In genomic region chr7:135160858-135161653, GRCh38 we compare ENCODE assay signal across 9 cellular contexts. TPM values are rescaled to one million over a fixed set of nuclear protein-coding genes. Genes with fewer than 3 reads are reported as not detected.
DNase-seq lines count a peak whose midpoint lies in the region; ATAC-seq and TF ChIP-seq lines count a peak whose summit lies in the region.
"Had no signal": no experiment of that assay in that cellular context is flagged by ENCODE, and none has a peak within 500 bp of the region (broad histone marks: within the 10 kb centered on the region; RNA-seq: fewer than 3 reads in every experiment).

No MANE protein-coding gene starts in this region.

- no peak overlapping the region for H3K4me3 Mint-ChIP-seq in activated CD4-positive, alpha-beta T cell treated with anti-CD3 and anti-CD28 coated beads, Interleukin-2, amount 10 ng/mL, durations not matched to agents 24 days and 14 days
- H3K4me3 Mint-ChIP-seq in T-helper 17 cell = no peak overlapping the region
- H3K4me3 Mint-ChIP-seq: neural progenitor cell had no signal

- H2AFZ ChIP-seq in GM23248 = no peak overlapping the region
- H2AFZ ChIP-seq: neural progenitor cell had no signal

- in situ Hi-C loops in GM23248 (cut with MboI) = no loop called here

- H3K9me2 ChIP-seq in GM23248 (ENCODE audit: insufficient read depth) = no peaks in the 10 kb centered on the region

- H3K27ac ChIP-seq in right atrium auricular region (peak overlapping the region; percentile 66 to 70), tibial artery (peak overlapping the region; percentile 29 to 35), GM23248 (no peak overlapping the region)
- H3K27ac ChIP-seq: neural progenitor cell had no signal

- ATAC-seq in T-helper 17 cell = peak; percentile 20
- ATAC-seq in GM18517 (IDR thresholded peaks at IDR 0.05; ENCODE audit: unreplicated experiment) = no peak

- H3K9me3 Mint-ChIP-seq in activated CD4-positive, alpha-beta T cell treated with anti-CD3 and anti-CD28 coated beads, Interleukin-2, amount 10 ng/mL, durations not matched to agents 24 days and 14 days = peaks cover 39% of the 10 kb centered on the region

- intact Hi-C loops in activated CD4-positive, alpha-beta T cell treated with anti-CD3 and anti-CD28 coated beads, Interleukin-2, amount 10 ng/mL, durations not matched to agents 24 days and 14 days (cut with micrococcal nuclease) = loop anchor here (1.0 kb wide), 2 partner anchors 8 to 13 kb away; partner anchors contain the start of gene TMEM140
- intact Hi-C loops in tibial artery (cut with DNase I; ENCODE audit: low total_unique reads) = loop anchor here (10.0 kb wide), 1 partner anchor 166 kb away; no protein-coding TSS in a partner anchor

- H3K9ac ChIP-seq in GM23248 = no peak overlapping the region
- H3K9ac ChIP-seq: neural progenitor cell had no signal

- 0 out of 2 replicates have a peak, but pooled peaks cover 10% of the 10 kb centered on the region for H3F3A ChIP-seq in GM23248 (ENCODE audit: insufficient read depth)

- no peaks in the 10 kb centered on the region for H4K20me1 ChIP-seq in GM23248 (ENCODE audit: insufficient read depth)

- peaks cover under 1% of the 10 kb centered on the region for H3K9me3 ChIP-seq in T-helper 17 cell (ENCODE audit: control insufficient read depth, low read length, poor library complexity, severe bottlenecking)
- H3K9me3 ChIP-seq in right atrium auricular region = peaks cover 0 to 7% of the 10 kb centered on the region in 2 donors
- peaks cover 0 to 8% (median 1%) of the 10 kb centered on the region in 3 donors for H3K9me3 ChIP-seq in tibial artery
- H3K9me3 ChIP-seq in GM23248 (ENCODE audit: low read depth) = no peaks in the 10 kb centered on the region

- H3K36me3 ChIP-seq in right atrium auricular region (peaks cover 15% of the 10 kb centered on the region), tibial artery (peaks cover 10 to 29% (median 18%) of the 10 kb centered on the region in 3 donors), GM23248 (ENCODE audit: low read depth) (0 out of 2 replicates have a peak, but pooled peaks cover 4% of the 10 kb centered on the region)
- H3K36me3 ChIP-seq: neural progenitor cell had no signal

- H3K36me3 Mint-ChIP-seq in activated CD4-positive, alpha-beta T cell treated with anti-CD3 and anti-CD28 coated beads, Interleukin-2, amount 10 ng/mL, durations not matched to agents 24 days and 14 days (ENCODE audit: low read depth) = peaks cover 81% of the 10 kb centered on the region
- no peaks in the 10 kb centered on the region for H3K36me3 Mint-ChIP-seq in T-helper 17 cell (ENCODE audit: low read depth)

- H3K4me2 ChIP-seq in GM23248 (ENCODE audit: unreplicated experiment) = no peak overlapping the region
- H3K4me2 ChIP-seq: neural progenitor cell had no signal

- peaks cover 29% of the 10 kb centered on the region for H3K4me1 Mint-ChIP-seq in activated CD4-positive, alpha-beta T cell treated with anti-CD3 and anti-CD28 coated beads, Interleukin-2, amount 10 ng/mL, durations not matched to agents 24 days and 14 days
- H3K4me1 Mint-ChIP-seq in T-helper 17 cell = peaks cover 25% of the 10 kb centered on the region

- no peaks in the 10 kb centered on the region for H3K79me2 ChIP-seq in GM23248 (ENCODE audit: insufficient read depth)

- no peaks in the 10 kb centered on the region for H3K27me3 Mint-ChIP-seq in activated CD4-positive, alpha-beta T cell treated with anti-CD3 and anti-CD28 coated beads, Interleukin-2, amount 10 ng/mL, durations not matched to agents 24 days and 14 days
- no peaks in the 10 kb centered on the region for H3K27me3 Mint-ChIP-seq in T-helper 17 cell

- no peak for TF ChIP-seq CTCF in right atrium auricular region (IDR thresholded peaks at IDR 0.05)
- TF ChIP-seq CTCF in tibial artery (IDR thresholded peaks at IDR 0.05) = no peak

- peak overlapping the region; percentile 82 for H3K27ac Mint-ChIP-seq in activated CD4-positive, alpha-beta T cell treated with anti-CD3 and anti-CD28 coated beads, Interleukin-2, amount 10 ng/mL, durations not matched to agents 24 days and 14 days
- peak overlapping the region; percentile 73 for H3K27ac Mint-ChIP-seq in T-helper 17 cell
- H3K27ac Mint-ChIP-seq: neural progenitor cell had no signal

- H3K4me1 ChIP-seq in right atrium auricular region = peaks cover 0 to 73% of the 10 kb centered on the region in 2 donors
- H3K4me1 ChIP-seq in tibial artery = peaks cover 0 to 32% (median 20%) of the 10 kb centered on the region in 4 donors
- peaks cover 14% of the 10 kb centered on the region for H3K4me1 ChIP-seq in GM23248 (ENCODE audit: insufficient read depth)
- H3K4me1 ChIP-seq: neural progenitor cell had no signal

- WGBS in GM23248 (ENCODE audit: low coverage in 1 of 2, low lambda C conversion rate in 2 of 2, missing lambda C conversion rate in 2 of 2), 2 experiments = 75 to 76% methylated on average over 9 of the region's 9 CpGs

- no peak overlapping the region for H3K4me3 ChIP-seq in right atrium auricular region
- no peak overlapping the region for H3K4me3 ChIP-seq in tibial artery
- H3K4me3 ChIP-seq in GM23248 = no peak overlapping the region
- H3K4me3 ChIP-seq: neural progenitor cell had no signal

- H3K27me3 ChIP-seq in right atrium auricular region = no peaks in the 10 kb centered on the region
- no peaks in the 10 kb centered on the region for H3K27me3 ChIP-seq in tibial artery
- H3K27me3 ChIP-seq in GM23248 (replicated peaks; ENCODE audit: insufficient read depth) = no peaks in the 10 kb centered on the region
- H3K27me3 ChIP-seq: neural progenitor cell had no signal

- DNase-seq in activated CD4-positive, alpha-beta T cell treated with anti-CD3 and anti-CD28 coated beads, Interleukin-2, amount 10 ng/mL, durations not matched to agents 24 days and 14 days = no peak
- no peak for DNase-seq in activated CD4-positive, alpha-beta T cell treated with anti-CD3 and anti-CD28 coated beads, Interleukin-2, amount 50 U/mL, for 48 hours
- DNase-seq in T-helper 17 cell (no peak), right atrium auricular region (ENCODE audit: low spot score) (no peak), tibial artery (no peak), GM23248 (no peak), dedifferentiated amniotic fluid mesenchymal stem cell (ENCODE audit: extremely low spot score) (no peak)

RNA-seq across cellular contexts. Expression of gene CYREN, which starts 9.5 kb away (rescaled TPM):
- 52.8 and 55.1 TPM in 2 replicates for total RNA-seq in activated CD4-positive, alpha-beta T cell treated with anti-CD3 and anti-CD28 coated beads, Interleukin-2, amount 10 ng/mL, durations not matched to agents 24 days and 14 days
- 10 to 100 TPM; 21.0 to 23.2 TPM for total RNA-seq in T-helper 17 cell
- 10 to 100 TPM; 25.5 to 31.4 TPM for total RNA-seq in right atrium auricular region
- total RNA-seq in GM23248 (2014; rRNA removed; shearing (Covaris generic)) = 37.3 and 40.4 TPM in 2 replicates
- 38.3 and 38.7 TPM in 2 replicates for polyA plus RNA-seq in GM23248 (2016; fragmentation: Nextera tagmentation; extraction: Ambion mirVana)

RNA-seq across cellular contexts. Expression of gene TMEM140, which starts 13.2 kb away (rescaled TPM):
- 2.2 TPM in 2 replicates for total RNA-seq in activated CD4-positive, alpha-beta T cell treated with anti-CD3 and anti-CD28 coated beads, Interleukin-2, amount 10 ng/mL, durations not matched to agents 24 days and 14 days
- total RNA-seq in T-helper 17 cell (10 to 100 TPM; 24.5 to 55.2 TPM), right atrium auricular region (10 to 100 TPM; 10.7 to 14.9 TPM)
- 1.6 and 4.4 TPM in 2 replicates for total RNA-seq in GM23248 (2014; rRNA removed; shearing (Covaris generic))
- polyA plus RNA-seq in GM23248 (2016; fragmentation: Nextera tagmentation; extraction: Ambion mirVana) = 6.1 and 6.5 TPM in 2 replicates

RNA-seq across cellular contexts. Expression of gene WDR91, which starts 50.3 kb away (rescaled TPM):
- 25.8 and 26.6 TPM in 2 replicates for total RNA-seq in activated CD4-positive, alpha-beta T cell treated with anti-CD3 and anti-CD28 coated beads, Interleukin-2, amount 10 ng/mL, durations not matched to agents 24 days and 14 days
- total RNA-seq in T-helper 17 cell (10 to 100 TPM; 31.6 to 37.5 TPM), right atrium auricular region (1 to 10 TPM; 3.3 to 4.5 TPM)
- total RNA-seq in GM23248 (2014; rRNA removed; shearing (Covaris generic)) = 3.4 and 8.3 TPM in 2 replicates
- polyA plus RNA-seq in GM23248 (2016; fragmentation: Nextera tagmentation; extraction: Ambion mirVana) = 4.1 and 5.4 TPM in 2 replicates
